ENCODE assay signal across 8 cellular contexts in genomic region chr7:55546826-55547225, GRCh38. TPM values are rescaled to one million over a fixed set of nuclear protein-coding genes. Genes with fewer than 3 reads are reported as not detected.
DNase-seq lines count a peak whose midpoint lies in the region; ATAC-seq and TF ChIP-seq lines count a peak whose summit lies in the region.

No MANE protein-coding gene starts in this region.

- no peak for TF ChIP-seq CTCF in endodermal cell (conservative IDR thresholded peaks at IDR 0.05)

- no peak overlapping the region for H3K9ac ChIP-seq in endodermal cell (ENCODE audit: extremely low read depth, low read length, poor library complexity, severe bottlenecking)

- no peaks in the 10 kb centered on the region for H3K27me3 ChIP-seq in endodermal cell (ENCODE audit: control insufficient read depth, insufficient read depth, low read length, poor library complexity, severe bottlenecking)
- no peaks in the 10 kb centered on the region for H3K27me3 ChIP-seq in CD4-positive, alpha-beta memory T cell (ENCODE audit: insufficient read depth, low read length)

- intact Hi-C loops in CD4-positive, alpha-beta memory T cell (cut with micrococcal nuclease), result loop anchor here (2.0 kb wide), 1 partner anchor 14 kb away; no protein-coding TSS in a partner anchor

- CTCF ChIA-PET in CD4-positive, alpha-beta memory T cell (lab: Charles Lee; ENCODE audit: partially characterized antibody), result interaction anchor here (1.0 to 2.0 kb wide), 5 partner anchors 13 to 181 kb away, joined by 3 to 5 read pairs (median 4); partner anchors contain the start of gene LANCL2

- H3K4me1 Mint-ChIP-seq in endodermal cell, result peaks cover 11% of the 10 kb centered on the region
- H3K4me1 Mint-ChIP-seq in natural killer cell treated with Interleukin-12 subunit alpha and Interleukin-12 subunit beta and Interleukin-15 and Interleukin-18, amount 100 ng/mL, for 72 hours (ENCODE audit: low read depth in 2 of 2), result peaks cover 68 to 84% of the 10 kb centered on the region in 2 donors
- H3K4me1 Mint-ChIP-seq in CD4-positive, alpha-beta memory T cell, result peaks cover 56 to 89% (median 75%) of the 10 kb centered on the region in 4 donors

- DNase-seq in activated T-cell treated with anti-CD3 and anti-CD28 coated beads for 4 hours (peak; percentile 26), SHP77 treated with DMSO at 0.1 percent for 48 hours (lab: John Stamatoyannopoulos, UW) (peak; percentile 89), endodermal cell (peak; percentile 53)
- no peak for DNase-seq in activated T-cell treated with anti-CD3 and anti-CD28 coated beads, Interleukin-2, amount 50 U/mL, for 1 hour
- DNase-seq in natural killer cell treated with Interleukin-12 subunit alpha and Interleukin-12 subunit beta and Interleukin-15 and Interleukin-18, amount 100 ng/mL, for 72 hours (ENCODE audit: low spot score), result no peak
- DNase-seq in CD4-positive, alpha-beta memory T cell, result no peak

- H3K9me3 Mint-ChIP-seq in endodermal cell, result no peaks in the 10 kb centered on the region
- no peaks in the 10 kb centered on the region for H3K9me3 Mint-ChIP-seq in natural killer cell treated with Interleukin-12 subunit alpha and Interleukin-12 subunit beta and Interleukin-15 and Interleukin-18, amount 100 ng/mL, for 72 hours
- peaks cover 0 to 2% (median 0%) of the 10 kb centered on the region in 8 donors for H3K9me3 Mint-ChIP-seq in CD4-positive, alpha-beta memory T cell

- H3K27ac Mint-ChIP-seq in endodermal cell, result no peak overlapping the region
- peak overlapping the region; percentile 77 to 97 for H3K27ac Mint-ChIP-seq in natural killer cell treated with Interleukin-12 subunit alpha and Interleukin-12 subunit beta and Interleukin-15 and Interleukin-18, amount 100 ng/mL, for 72 hours
- peak overlapping the region in 3 of 7 donors; percentile 32 to 69 (median 35) for H3K27ac Mint-ChIP-seq in CD4-positive, alpha-beta memory T cell

- no peak overlapping the region for H3K27ac ChIP-seq in endodermal cell (ENCODE audit: low read depth, low read length)
- H3K27ac ChIP-seq in CD4-positive, alpha-beta memory T cell (ENCODE audit: low read depth, low read length), result no peak overlapping the region

- no peaks in the 10 kb centered on the region for H3K36me3 ChIP-seq in endodermal cell (ENCODE audit: control insufficient read depth, insufficient read depth, low read length)
- H3K36me3 ChIP-seq in CD4-positive, alpha-beta memory T cell (ENCODE audit: insufficient read depth, low read length), result no peaks in the 10 kb centered on the region

- no peaks in the 10 kb centered on the region for H3K4me1 ChIP-seq in endodermal cell (ENCODE audit: control insufficient read depth, insufficient read depth, low read length)
- peaks cover 63% of the 10 kb centered on the region for H3K4me1 ChIP-seq in CD4-positive, alpha-beta memory T cell (ENCODE audit: insufficient read depth, low read length)

- WGBS in endodermal cell (ENCODE audit: insufficient coverage in 1 of 2, insufficient read length in 1 of 2), 2 experiments, result 89 to 93% methylated on average over 3 to 4 of the region's 4 CpGs

- H3K27me3 Mint-ChIP-seq in endodermal cell (ENCODE audit: insufficient read depth), result no peaks in the 10 kb centered on the region
- H3K27me3 Mint-ChIP-seq in natural killer cell treated with Interleukin-12 subunit alpha and Interleukin-12 subunit beta and Interleukin-15 and Interleukin-18, amount 100 ng/mL, for 72 hours, result no peaks in the 10 kb centered on the region
- H3K27me3 Mint-ChIP-seq in CD4-positive, alpha-beta memory T cell, result no peaks in the 10 kb centered on the region

- POLR2A ChIA-PET in CD4-positive, alpha-beta memory T cell (lab: Charles Lee; ENCODE audit: partially characterized antibody), result interaction anchor here (0.6 to 2.0 kb wide), 4 partner anchors 13 to 28 kb away, joined by 3 to 15 read pairs (median 3); no protein-coding TSS in a partner anchor

- ATAC-seq in HG03457 (IDR thresholded peaks at IDR 0.05; ENCODE audit: unreplicated experiment), result peak; percentile 39
- peak; percentile 88 to 91 for ATAC-seq in natural killer cell treated with Interleukin-12 subunit alpha and Interleukin-12 subunit beta and Interleukin-15 and Interleukin-18, amount 100 ng/mL, for 72 hours
- ATAC-seq in HG03571 (IDR thresholded peaks at IDR 0.05; ENCODE audit: unreplicated experiment), result no peak

- peaks cover 8% of the 10 kb centered on the region for H3K36me3 Mint-ChIP-seq in endodermal cell (ENCODE audit: low read depth)
- H3K36me3 Mint-ChIP-seq in natural killer cell treated with Interleukin-12 subunit alpha and Interleukin-12 subunit beta and Interleukin-15 and Interleukin-18, amount 100 ng/mL, for 72 hours, result peaks cover 19% of the 10 kb centered on the region
- peaks cover 12 to 20% of the 10 kb centered on the region in 2 donors for H3K36me3 Mint-ChIP-seq in CD4-positive, alpha-beta memory T cell

- H3K9me3 ChIP-seq in endodermal cell (ENCODE audit: control insufficient read depth, low read length), result no peaks in the 10 kb centered on the region
- H3K9me3 ChIP-seq in CD4-positive, alpha-beta memory T cell (ENCODE audit: control insufficient read depth in 1 of 2, low read length in 2 of 2), result no peaks in the 10 kb centered on the region

- no peak overlapping the region for H3K4me3 ChIP-seq in endodermal cell (ENCODE audit: low read length)
- no peak overlapping the region for H3K4me3 ChIP-seq in CD4-positive, alpha-beta memory T cell (ENCODE audit: low read length in 2 of 2)

- H3K4me3 Mint-ChIP-seq in endodermal cell, result no peak overlapping the region
- peak overlapping the region; percentile 81 for H3K4me3 Mint-ChIP-seq in natural killer cell treated with Interleukin-12 subunit alpha and Interleukin-12 subunit beta and Interleukin-15 and Interleukin-18, amount 100 ng/mL, for 72 hours
- H3K4me3 Mint-ChIP-seq in CD4-positive, alpha-beta memory T cell, result peak overlapping the region in 1 of 8 donors; percentile 23

RNA-seq across cellular contexts. Expression of gene VOPP1, which starts 25.5 kb away (rescaled TPM):
- 10 to 100 TPM; 48.8 to 53.6 TPM for total RNA-seq in endodermal cell
- polyA plus RNA-seq in endodermal cell (2013, experiment 1 of 2), result 58.9 TPM
- polyA plus RNA-seq in endodermal cell (2013, experiment 2 of 2), result 58.6 TPM
- 100 to 1,000 TPM; 204 to 244 TPM for total RNA-seq in natural killer cell treated with Interleukin-12 subunit alpha and Interleukin-12 subunit beta and Interleukin-15 and Interleukin-18, amount 100 ng/mL, for 72 hours
- 10 to 100 TPM; 91.0 to 98.7 TPM for total RNA-seq in CD4-positive, alpha-beta memory T cell
- 10 to 100 TPM; 43.0 to 90.4 TPM for polyA plus RNA-seq in CD4-positive, alpha-beta memory T cell

Comparison
In these comparisons a context has a peak if more than half of its experiments do, and no peak if none do; other contexts are left out.
1. DNase-seq: peak in activated T-cell treated with anti-CD3 and anti-CD28 coated beads for 4 hours (single experiment), SHP77 treated with DMSO at 0.1 percent for 48 hours (single experiment) and endodermal cell (single experiment); none in activated T-cell treated with anti-CD3 and anti-CD28 coated beads, Interleukin-2, amount 50 U/mL, for 1 hour (single experiment), natural killer cell treated with Interleukin-12 subunit alpha and Interleukin-12 subunit beta and Interleukin-15 and Interleukin-18, amount 100 ng/mL, for 72 hours (single experiment) and CD4-positive, alpha-beta memory T cell (0 of 5).